In the genomic region with DNA sequence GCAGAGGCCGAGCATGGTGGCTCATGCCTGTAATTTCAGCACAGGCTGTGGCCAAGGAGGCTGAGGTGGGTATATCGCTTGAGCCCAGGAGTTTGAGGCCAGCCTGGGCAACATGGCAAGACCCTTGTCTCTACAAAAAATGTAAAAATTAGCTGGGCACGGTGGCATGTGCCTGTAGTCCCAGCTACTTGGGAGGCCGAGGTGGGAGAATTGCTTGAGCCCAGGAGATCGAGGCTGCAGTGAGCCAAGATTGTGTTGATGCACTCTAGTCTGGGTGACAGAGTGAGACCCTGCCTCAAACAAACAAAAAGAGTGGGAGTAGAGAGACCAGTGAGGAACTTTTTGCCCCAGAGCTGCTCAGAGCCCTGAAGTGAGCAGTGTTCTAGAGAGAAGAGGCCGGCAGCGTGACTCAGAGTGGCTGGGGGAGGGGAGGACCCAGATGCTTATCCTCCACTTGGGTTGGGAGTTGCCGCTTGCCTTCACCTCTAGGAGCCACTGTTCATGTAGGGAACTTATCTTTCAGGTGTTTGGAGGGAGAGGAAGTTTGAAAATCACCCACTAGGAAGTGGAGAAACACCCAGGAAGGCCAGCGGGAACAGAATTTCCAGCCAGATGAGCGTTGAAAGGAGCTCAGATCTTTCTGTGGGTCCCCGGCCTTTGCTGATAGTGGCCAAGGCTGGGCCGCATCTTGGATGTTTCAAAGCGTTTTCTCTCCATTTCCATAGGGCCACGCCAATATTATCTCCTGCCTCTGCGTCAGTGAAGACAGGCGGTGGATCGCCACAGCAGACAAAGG, we compare ENCODE assay signal across 14 cellular contexts. TPM values are rescaled to one million over a fixed set of nuclear protein-coding genes. Genes with fewer than 3 reads are reported as not detected.
DNase-seq lines count a peak whose midpoint lies in the region; FAIRE-seq and TF ChIP-seq lines count a peak whose summit lies in the region.
"Had no signal": no experiment of that assay in that cellular context is flagged by ENCODE, and none has a peak within 500 bp of the region (broad histone marks: within the 10 kb centered on the region; RNA-seq: fewer than 3 reads in every experiment).

No MANE protein-coding gene starts in this region.

- H3K4me3 Mint-ChIP-seq in endothelial cell (ENCODE audit: unreplicated experiment): no peak overlapping the region
- no peak overlapping the region for H3K4me3 Mint-ChIP-seq in neural crest cell
- H3K4me3 Mint-ChIP-seq: T-cell had no signal

- CTCF ChIA-PET in HEK293 (lab: Yijun Ruan, JAX): interaction anchor here (0.6 to 1.0 kb wide), 4 partner anchors 16 to 115 kb away, joined by 3 to 5 read pairs (median 4); a partner anchor contains a TSS

- H3K36me3 Mint-ChIP-seq in endothelial cell (ENCODE audit: low read depth, unreplicated experiment): peaks cover 19% of the 10 kb centered on the region
- H3K36me3 Mint-ChIP-seq in neural crest cell (ENCODE audit: low read depth): peaks cover 17% of the 10 kb centered on the region

- no peak for FAIRE-seq in RCC 7860 (lab: Jason Lieb, UNC)

- POLR2A ChIA-PET in HEK293 (lab: Yijun Ruan, JAX): no interaction called here

- no peak overlapping the region for H3K4me3 ChIP-seq in HEK293 (ENCODE audit: low read depth, low read length)

- H3K4me1 Mint-ChIP-seq in endothelial cell (ENCODE audit: unreplicated experiment) (peaks cover 18% of the 10 kb centered on the region), neural crest cell (peaks cover 11% of the 10 kb centered on the region)

- H3K27me3 Mint-ChIP-seq in endothelial cell (ENCODE audit: unreplicated experiment) (peaks cover 3% of the 10 kb centered on the region), neural crest cell (ENCODE audit: low read depth) (no peaks in the 10 kb centered on the region)

- H3K9me3 Mint-ChIP-seq in endothelial cell (ENCODE audit: unreplicated experiment) (no peaks in the 10 kb centered on the region), neural crest cell (no peaks in the 10 kb centered on the region)
- H3K9me3 Mint-ChIP-seq: T-cell had no signal

- H3K36me3 ChIP-seq in HEK293 (ENCODE audit: control insufficient read depth in 2 of 2, insufficient read depth in 1 of 2, low read length in 2 of 2): peaks cover 0 to 25% of the 10 kb centered on the region in 2 experiments; a peak in 1 of 3 replicates

- H3K4me1 ChIP-seq in HEK293 (ENCODE audit: control insufficient read depth, insufficient read depth, low read length): no peaks in the 10 kb centered on the region
- H3K4me1 ChIP-seq: Caco-2 had no signal

- DNase-seq in RCC 7860 (ENCODE audit: low spot score) (peak; percentile 27), endothelial cell (ENCODE audit: low spot score) (peak; percentile 10), neural crest cell (ENCODE audit: low read depth, low spot score) (no peak), DMS114 treated with DMSO at 0.1 percent for 48 hours (lab: John Stamatoyannopoulos, UW; ENCODE audit: unreplicated experiment) (no peak), NOMO-1 treated with DMSO at 0.1 percent for 48 hours (lab: John Stamatoyannopoulos, UW; ENCODE audit: unreplicated experiment) (no peak), DMS79 (lab: John Stamatoyannopoulos, UW) (no peak)
- no peak for DNase-seq in activated CD4-positive, alpha-beta T cell treated with anti-CD3 and anti-CD28 coated beads, Interleukin-2, amount 50 U/mL, for 48 hours
- DNase-seq: NCI-H146, NCI-H774, retina, substantia nigra, T-cell had no signal

- TF ChIP-seq CTCF in HEK293 (tag by site-specific recombination; IDR thresholded peaks at IDR 0.05) (no peak), endothelial cell (IDR thresholded peaks at IDR 0.05; ENCODE audit: unreplicated experiment) (no peak), neural crest cell (conservative IDR thresholded peaks at IDR 0.05) (no peak)

- H3K27ac Mint-ChIP-seq in endothelial cell (ENCODE audit: unreplicated experiment) (no peak overlapping the region), neural crest cell (ENCODE audit: unreplicated experiment) (peak overlapping the region; percentile 72)
- H3K27ac Mint-ChIP-seq: T-cell had no signal

- no peaks in the 10 kb centered on the region for H3K9me3 ChIP-seq in HEK293 (ENCODE audit: control insufficient read depth, insufficient read depth, low read depth, low read length)
- H3K9me3 ChIP-seq: Caco-2 had no signal

- H3K27ac ChIP-seq in HEK293 (ENCODE audit: extremely low read depth, low read depth, low read length): no peak overlapping the region

TF ChIP-seq in HEK293, 187 proteins besides CTCF, POLR2A, EP300 and RAD21:
- TF ChIP-seq YY1 (tag by site-specific recombination; IDR thresholded peaks at IDR 0.05) (no peak), SCRT2 (tag by site-specific recombination; IDR thresholded peaks at IDR 0.05) (0 out of 2 replicates have a peak, but pooled peaks have one; percentile 2)

RNA-seq across cellular contexts. Expression of a gene that starts 15.3 kb away (rescaled TPM):
- total RNA-seq in endothelial cell (ENCODE audit: unreplicated experiment) (0.80 TPM), neural crest cell (1.6 and 2.0 TPM in 2 replicates)

RNA-seq across cellular contexts. Expression of a gene that starts 45.1 kb away (rescaled TPM):
- total RNA-seq in endothelial cell (ENCODE audit: unreplicated experiment) (34.0 TPM), neural crest cell (46.3 and 47.4 TPM in 2 replicates)

Comparison
In these comparisons a context has a peak if more than half of its experiments do, and no peak if none do; other contexts are left out.
1. DNase-seq: peak in RCC 7860 (single experiment) and endothelial cell (single experiment); none in neural crest cell (single experiment), DMS114 treated with DMSO at 0.1 percent for 48 hours (single experiment), activated CD4-positive, alpha-beta T cell treated with anti-CD3 and anti-CD28 coated beads, Interleukin-2, amount 50 U/mL, for 48 hours (0 of 2), NOMO-1 treated with DMSO at 0.1 percent for 48 hours (single experiment) and DMS79 (single experiment).